10 cellular contexts compared by ENCODE assay signal in genomic region chr19:10227215-10227971, GRCh38. TPM values are rescaled to one million over a fixed set of nuclear protein-coding genes. Genes with fewer than 3 reads are reported as not detected.
A peak's percentile ranks its signal among the peaks of the same experiment; 100 is the strongest.
DNase-seq lines count a peak whose midpoint lies in the region; ATAC-seq, FAIRE-seq and TF ChIP-seq lines count a peak whose summit lies in the region.
"Had no signal": no experiment of that assay in that cellular context is flagged by ENCODE, and none has a peak within 500 bp of the region (broad histone marks: within the 10 kb centered on the region; RNA-seq: fewer than 3 reads in every experiment).

No MANE protein-coding gene starts in this region.

- H3K4me2 ChIP-seq in OCI-LY1 (ENCODE audit: low read length) (peak overlapping the region; percentile 61), H1 (ENCODE audit: insufficient read depth in 1 of 2, low read depth in 2 of 2, low read length in 2 of 2) (no peak overlapping the region), mesendoderm (ENCODE audit: low read length) (no peak overlapping the region)

- H2BK12ac ChIP-seq in H1 (ENCODE audit: low read depth, low read length): peak overlapping the region; percentile 60; the same call in 1 of the 2 replicates

- no peak overlapping the region for H4K91ac ChIP-seq in H1 (replicated peaks; ENCODE audit: insufficient read length, low read length)

- 89% methylated on average over 23 of the region's 24 CpGs; no CpG with 5 or more reads in 1 of the 2 experiments for WGBS in H1 (ENCODE audit: extremely low coverage in 1 of 2, insufficient coverage in 1 of 2, insufficient read length in 1 of 2, insufficient replicate concordance in 2 of 2, low coverage in 1 of 2, low lambda C conversion rate in 2 of 2, missing lambda C conversion rate in 1 of 2), 2 experiments
- WGBS in mesendoderm (ENCODE audit: extremely low coverage, insufficient coverage, low lambda C conversion rate): no CpG with 5 or more reads among the region's 24 CpGs
- 75% methylated on average over 22 of the region's 24 CpGs; no CpG with 5 or more reads in 1 of the 2 donors for WGBS in transverse colon (ENCODE audit: low coverage in 1 of 2), 2 donors

- H3K4me3 Mint-ChIP-seq in CD8-positive, alpha-beta T cell: no peak overlapping the region

- H3K79me2 ChIP-seq in OCI-LY1 (ENCODE audit: insufficient read depth, low read length) (peaks cover 54% of the 10 kb centered on the region), H1 (ENCODE audit: control insufficient read depth in 1 of 2, insufficient read depth in 2 of 2, low read length in 2 of 2) (peaks cover 0 to 16% of the 10 kb centered on the region in 2 experiments; a peak in 2 of 4 replicates), mesendoderm (ENCODE audit: control insufficient read depth, insufficient read depth, low read length) (no peaks in the 10 kb centered on the region)

- no peak for FAIRE-seq in H1 (lab: Jason Lieb, UNC)

- no peaks in the 10 kb centered on the region for H3K27me3 Mint-ChIP-seq in CD8-positive, alpha-beta T cell (ENCODE audit: low read depth)

- peaks cover 4% of the 10 kb centered on the region; the same call in 1 of the 2 replicates for H3F3A ChIP-seq in OCI-LY1 (ENCODE audit: insufficient read depth, low read length)

- H2BK15ac ChIP-seq in H1 (ENCODE audit: low read length): no peak overlapping the region; the same call in 1 of the 2 replicates
- H2BK15ac ChIP-seq in mesendoderm (replicated peaks; ENCODE audit: low read depth): no peak overlapping the region

- H3K36me3 ChIP-seq in OCI-LY1 (ENCODE audit: insufficient read depth, low read length): peaks cover 58% of the 10 kb centered on the region
- H3K36me3 ChIP-seq in H1 (ENCODE audit: control insufficient read depth in 2 of 4, insufficient read depth in 4 of 4, low read length in 3 of 4): peaks cover 0 to 3% (median under 1%) of the 10 kb centered on the region in 4 experiments; a peak in 3 of 8 replicates
- H3K36me3 ChIP-seq in mesendoderm (ENCODE audit: control insufficient read depth, insufficient read depth, low read length): no peaks in the 10 kb centered on the region
- no peaks in the 10 kb centered on the region for H3K36me3 ChIP-seq in transverse colon
- no peaks in the 10 kb centered on the region for H3K36me3 ChIP-seq in CD8-positive, alpha-beta T cell (ENCODE audit: insufficient read depth, low read length)

- H3K79me1 ChIP-seq in H1 (ENCODE audit: low read depth, low read length): peaks cover 11% of the 10 kb centered on the region
- H3K79me1 ChIP-seq in mesendoderm (ENCODE audit: low read length): peaks cover 2% of the 10 kb centered on the region

- in situ Hi-C loops in transverse colon (cut with MboI; ENCODE audit: low pct_ligation_motif_present in 1 of 4, low pct_unique_long_range_greater_than_20kb in 1 of 4, low sequenced_read_pairs in 3 of 4): loop anchor here in 1 of 4 donors (25.0 kb wide), 1 partner anchor 115 kb away; the partner anchor contains the start of genes ANGPTL6, EIF3G, P2RY11 and PPAN

- H4K5ac ChIP-seq in H1 (ENCODE audit: insufficient read length, low read depth, low read length) (no peak overlapping the region), mesendoderm (ENCODE audit: low read length) (no peak overlapping the region)

- H3K56ac ChIP-seq in H1 (replicated peaks; ENCODE audit: insufficient read length, low read depth, low read length): no peak overlapping the region
- no peak overlapping the region for H3K56ac ChIP-seq in mesendoderm (ENCODE audit: low read length)

- no peaks in the 10 kb centered on the region for H3K9me3 Mint-ChIP-seq in CD8-positive, alpha-beta T cell

- H3K27ac ChIP-seq in OCI-LY1 (ENCODE audit: low read depth, low read length, poor library complexity, severe bottlenecking): peak overlapping the region; percentile 98
- H3K27ac ChIP-seq in H1 (ENCODE audit: low read depth, low read length): no peak overlapping the region; the same call in 1 of the 2 replicates
- no peak overlapping the region for H3K27ac ChIP-seq in mesendoderm (ENCODE audit: low read depth, low read length)
- peak overlapping the region; percentile 84 to 92 (median 89) for H3K27ac ChIP-seq in transverse colon
- H3K27ac ChIP-seq in CD8-positive, alpha-beta T cell (ENCODE audit: low read depth, low read length): no peak overlapping the region

- CTCF ChIA-PET in H1 (lab: Charles Lee; ENCODE audit: partially characterized antibody): interaction anchor here (0.6 to 6.4 kb wide), 15 partner anchors 9 to 114 kb away, joined by 3 to 59 read pairs (median 6); partner anchors contain the start of gene MRPL4
- CTCF ChIA-PET in CD8-positive, alpha-beta T cell (lab: Charles Lee): interaction anchor here (1.3 to 5.5 kb wide), 3 partner anchors 20 to 35 kb away, joined by 3 to 76 read pairs (median 3); no protein-coding TSS in a partner anchor

- peak overlapping the region; percentile 16; the same call in 1 of the 2 replicates for H3K9ac ChIP-seq in OCI-LY1 (ENCODE audit: low read length)
- H3K9ac ChIP-seq in H1 (replicated peaks in 1 of 4; ENCODE audit: extremely low read depth in 1 of 4, low read depth in 3 of 4, low read length in 3 of 4): no peak overlapping the region; a peak in 1 of 7 replicates
- H3K9ac ChIP-seq in mesendoderm (ENCODE audit: low read length): no peak overlapping the region

- no peak overlapping the region; the same call in 1 of the 2 replicates for H2BK5ac ChIP-seq in H1 (ENCODE audit: low read depth, low read length)
- H2BK5ac ChIP-seq in mesendoderm (ENCODE audit: low read length): no peak overlapping the region

- H2BK120ac ChIP-seq in H1 (replicated peaks; ENCODE audit: low read depth, low read length) (no peak overlapping the region), mesendoderm (ENCODE audit: low read depth, low read length) (no peak overlapping the region)

- H3K23me2 ChIP-seq in H1 (ENCODE audit: low read depth, low read length): peaks cover 10% of the 10 kb centered on the region; the same call in 1 of the 2 replicates

- H2AK5ac ChIP-seq in H1 (ENCODE audit: low read depth, low read length) (no peak overlapping the region), mesendoderm (ENCODE audit: low read length) (no peak overlapping the region)

- TF ChIP-seq EP300 in H1 (IDR thresholded peaks at IDR 0.05; ENCODE audit: borderline replicate concordance in 1 of 2, low read depth in 2 of 2, low read length in 2 of 2) (no peak), transverse colon (IDR thresholded peaks at IDR 0.05; ENCODE audit: low read depth) (no peak)

- no peak overlapping the region for H2AFZ ChIP-seq in OCI-LY1 (ENCODE audit: low read length)
- no peak overlapping the region for H2AFZ ChIP-seq in H1 (ENCODE audit: low read length)

- no peak overlapping the region for H3K23ac ChIP-seq in H1 (ENCODE audit: insufficient read length)
- no peak overlapping the region for H3K23ac ChIP-seq in mesendoderm (ENCODE audit: low read length)

- H3K36me3 Mint-ChIP-seq in CD8-positive, alpha-beta T cell: peaks cover 7% of the 10 kb centered on the region

- no peak overlapping the region for H3K4ac ChIP-seq in H1 (replicated peaks; ENCODE audit: insufficient read length, low read depth, low read length)
- no peak overlapping the region for H3K4ac ChIP-seq in mesendoderm (ENCODE audit: low read depth, low read length)

- H4K20me1 ChIP-seq in OCI-LY1 (ENCODE audit: insufficient read depth, low read length): no peaks in the 10 kb centered on the region
- H4K20me1 ChIP-seq in H1 (replicated peaks in 1 of 2; ENCODE audit: control insufficient read depth in 1 of 2, insufficient read depth in 2 of 2, low read length in 2 of 2): peaks cover 12% of the 10 kb centered on the region in 2 experiments

- TF ChIP-seq CTCF in OCI-LY1 (IDR thresholded peaks at IDR 0.05; ENCODE audit: low read length) (peak; percentile 63; the same call in 1 of the 2 replicates), H1 (IDR thresholded peaks at IDR 0.05; ENCODE audit: control extremely low read depth in 1 of 3, insufficient read depth in 1 of 3, low read depth in 1 of 3, low read length in 3 of 3) (peak in 2 of 3 experiments; percentile 18 to 26; a peak in 2 of 4 replicates), transverse colon (IDR thresholded peaks at IDR 0.05) (no peak)
- TF ChIP-seq CTCF in CD8-positive, alpha-beta T cell (IDR thresholded peaks at IDR 0.05): no peak

- intact Hi-C loops in transverse colon (cut with DNase I; ENCODE audit: low total_unique reads): no loop called here
- intact Hi-C loops in CD8-positive, alpha-beta T cell (cut with DNase I, micrococcal nuclease): no loop called here

- H3K14ac ChIP-seq in H1 (ENCODE audit: insufficient read length): no peak overlapping the region

- H3K9me2 ChIP-seq in OCI-LY1 (ENCODE audit: low read depth, low read length): no peaks in the 10 kb centered on the region

- H4K8ac ChIP-seq in H1 (ENCODE audit: extremely low read depth, insufficient read depth, low read length) (no peak overlapping the region; the same call in 1 of the 2 replicates), mesendoderm (ENCODE audit: low read depth, low read length) (no peak overlapping the region)

- peaks cover 10% of the 10 kb centered on the region for H3K4me1 Mint-ChIP-seq in CD8-positive, alpha-beta T cell (ENCODE audit: low read depth)

- H3K4me3 ChIP-seq in OCI-LY1 (ENCODE audit: low read depth, low read length, poor library complexity, severe bottlenecking) (peak overlapping the region; percentile 42), H1 (ENCODE audit: extremely low read depth in 1 of 4, insufficient read depth in 2 of 4, low read depth in 3 of 4, low read length in 4 of 4) (no peak overlapping the region), mesendoderm (ENCODE audit: low read length) (no peak overlapping the region), transverse colon (no peak overlapping the region)
- no peak overlapping the region for H3K4me3 ChIP-seq in CD8-positive, alpha-beta T cell (ENCODE audit: low read depth, low read length)

- no peak; a peak in 1 of 4 replicates for TF ChIP-seq RAD21 in H1 (IDR thresholded peaks at IDR 0.05 in 1 of 2, conservative IDR thresholded peaks at IDR 0.05 in 1 of 2; ENCODE audit: low read depth in 2 of 2, low read length in 2 of 2)

- H3K18ac ChIP-seq in H1 (ENCODE audit: extremely low read depth, low read length) (no peak overlapping the region), mesendoderm (ENCODE audit: low read length) (no peak overlapping the region)

- H3K9me3 ChIP-seq in OCI-LY1 (ENCODE audit: low read length): no peaks in the 10 kb centered on the region
- H3K9me3 ChIP-seq in H1 (ENCODE audit: insufficient read depth in 2 of 2, low read depth in 1 of 2, low read length in 1 of 2): no peaks in the 10 kb centered on the region
- no peaks in the 10 kb centered on the region for H3K9me3 ChIP-seq in transverse colon
- H3K9me3 ChIP-seq in CD8-positive, alpha-beta T cell (ENCODE audit: low read length): no peaks in the 10 kb centered on the region

- no peak for TF ChIP-seq POLR2A in H1 (IDR thresholded peaks at IDR 0.05; ENCODE audit: control extremely low read depth in 1 of 2, low read depth in 2 of 2, low read length in 2 of 2)
- no peak for TF ChIP-seq POLR2A in transverse colon (IDR thresholded peaks at IDR 0.05)

- no peak for ATAC-seq in GM21423 (IDR thresholded peaks at IDR 0.05; ENCODE audit: unreplicated experiment)
- no peak for ATAC-seq in CD8-positive, alpha-beta T cell

- DNase-seq in H1 (ENCODE audit: low read depth in 1 of 2, low spot score in 2 of 2): no peak
- peak; percentile 34 for DNase-seq in mesendoderm
- no peak for DNase-seq in transverse colon
- no peak for DNase-seq in CD8-positive, alpha-beta T cell
- no peak for DNase-seq in SKM-1 (lab: John Stamatoyannopoulos, UW; ENCODE audit: unreplicated experiment)
- DNase-seq: cerebellar nuclear complex, NCI-H2107 had no signal

- H3K27me3 ChIP-seq in OCI-LY1 (ENCODE audit: insufficient read depth, low read length) (no peaks in the 10 kb centered on the region), H1 (replicated peaks in 1 of 4; ENCODE audit: control insufficient read depth in 3 of 4, extremely low read depth in 1 of 4, insufficient read depth in 3 of 4, low read length in 3 of 4) (0 out of 7 replicates have a peak, but pooled peaks cover 0 to 3% (median 0%) of the 10 kb centered on the region in 4 experiments), mesendoderm (ENCODE audit: insufficient read depth, low read length, poor library complexity) (no peaks in the 10 kb centered on the region), transverse colon (no peaks in the 10 kb centered on the region)
- no peaks in the 10 kb centered on the region for H3K27me3 ChIP-seq in CD8-positive, alpha-beta T cell (ENCODE audit: insufficient read depth, low read length)

- H3K27ac Mint-ChIP-seq in CD8-positive, alpha-beta T cell: no peak overlapping the region

- peaks cover 72% of the 10 kb centered on the region for H3K4me1 ChIP-seq in OCI-LY1 (ENCODE audit: insufficient read depth, low read length, severe bottlenecking)
- H3K4me1 ChIP-seq in H1 (replicated peaks in 1 of 4; ENCODE audit: control insufficient read depth in 3 of 4, insufficient read depth in 4 of 4, low read length in 3 of 4): peaks cover 3 to 7% (median 3%) of the 10 kb centered on the region in 4 experiments; a peak in 4 of 7 replicates
- H3K4me1 ChIP-seq in mesendoderm (ENCODE audit: control insufficient read depth, low read depth, low read length): no peaks in the 10 kb centered on the region
- peaks cover 0 to 22% (median 12%) of the 10 kb centered on the region in 4 donors for H3K4me1 ChIP-seq in transverse colon
- H3K4me1 ChIP-seq in CD8-positive, alpha-beta T cell (ENCODE audit: insufficient read depth, low read length): peaks cover 9% of the 10 kb centered on the region

- POLR2A ChIA-PET in H1 (lab: Charles Lee; ENCODE audit: partially characterized antibody): interaction anchor here (0.6 to 1.5 kb wide), 8 partner anchors 10 to 175 kb away, joined by 3 to 4 read pairs (median 3); partner anchors contain the start of gene DNMT1
- POLR2A ChIA-PET in CD8-positive, alpha-beta T cell (lab: Charles Lee): interaction anchor here (1.1 to 1.7 kb wide), 3 partner anchors 9 to 84 kb away, joined by 3 to 5 read pairs (median 4); no protein-coding TSS in a partner anchor

- no peak overlapping the region for H2BK20ac ChIP-seq in H1 (ENCODE audit: low read length)

RNA-seq across cellular contexts. Expression of gene S1PR2, which starts 3.7 kb away (rescaled TPM):
- 18.7 and 19.4 TPM in 2 replicates for total RNA-seq in H1 (2021; fragmentation: NEBNext Ultra II Directional; extraction: Animal tissue kit (Norgen Biotek cat#: 25700))
- polyA plus RNA-seq in H1 (2011; rRNA removed): 16.2 and 17.5 TPM in 2 replicates
- polyA plus RNA-seq in H1 (2011; cell fraction: cytosol; rRNA removed): 10.4 TPM
- polyA plus RNA-seq in H1 (2011; cell fraction: nucleus; rRNA removed): 8.7 TPM
- 7.0 to 10.5 TPM (median 9.3 TPM) in 4 replicates for polyA plus RNA-seq in H1 (2012, experiment 1 of 2)
- 7.1 TPM for polyA plus RNA-seq in H1 (2012, experiment 2 of 2)
- 12.6 TPM for polyA plus RNA-seq in H1 (2013, experiment 1 of 2)
- 15.2 TPM for polyA plus RNA-seq in H1 (2013, experiment 2 of 2)
- polyA minus RNA-seq in H1 (2011; rRNA and poly(A)+ RNA removed): 32.0 and 38.5 TPM in 2 replicates
- 22.8 TPM for polyA minus RNA-seq in H1 (2011; cell fraction: cytosol; rRNA and poly(A)+ RNA removed)
- polyA minus RNA-seq in H1 (2011; cell fraction: nucleus; rRNA and poly(A)+ RNA removed): 10.4 TPM
- polyA plus RNA-seq in mesendoderm (2013, experiment 1 of 2): 7.3 TPM
- 7.0 TPM for polyA plus RNA-seq in mesendoderm (2013, experiment 2 of 2)
- 1 to 10 TPM in 3 of 4 donors, under 1 TPM in 1; 0.80 to 7.1 (median 3.5) TPM for total RNA-seq in transverse colon
- 10 to 100 TPM; 13.3 to 14.8 TPM for total RNA-seq in CD8-positive, alpha-beta T cell

RNA-seq across cellular contexts. Expression of gene MRPL4, which starts 24.6 kb away (rescaled TPM):
- total RNA-seq in H1 (2021; fragmentation: NEBNext Ultra II Directional; extraction: Animal tissue kit (Norgen Biotek cat#: 25700)): 82.3 and 90.7 TPM in 2 replicates
- 187 and 282 TPM in 2 replicates for polyA plus RNA-seq in H1 (2011; rRNA removed)
- polyA plus RNA-seq in H1 (2011; cell fraction: cytosol; rRNA removed): 114 TPM
- 147 TPM for polyA plus RNA-seq in H1 (2011; cell fraction: nucleus; rRNA removed)
- polyA plus RNA-seq in H1 (2012, experiment 1 of 2): 52.4 to 94.1 TPM (median 90.4 TPM) in 4 replicates
- polyA plus RNA-seq in H1 (2012, experiment 2 of 2): 93.0 TPM
- polyA plus RNA-seq in H1 (2013, experiment 1 of 2): 71.0 TPM
- polyA plus RNA-seq in H1 (2013, experiment 2 of 2): 66.3 TPM
- 18.3 and 19.8 TPM in 2 replicates for polyA minus RNA-seq in H1 (2011; rRNA and poly(A)+ RNA removed)
- polyA minus RNA-seq in H1 (2011; cell fraction: cytosol; rRNA and poly(A)+ RNA removed): 38.4 TPM
- polyA minus RNA-seq in H1 (2011; cell fraction: nucleus; rRNA and poly(A)+ RNA removed): 34.5 TPM
- polyA plus RNA-seq in mesendoderm (2013, experiment 1 of 2): 69.8 TPM
- 66.0 TPM for polyA plus RNA-seq in mesendoderm (2013, experiment 2 of 2)
- total RNA-seq in transverse colon: 10 to 100 TPM; 44.1 to 89.6 (median 62.5) TPM
- 10 to 100 TPM; 39.5 to 46.0 TPM for total RNA-seq in CD8-positive, alpha-beta T cell

RNA-seq across cellular contexts. Expression of gene DNMT1, which starts 32.6 kb away (rescaled TPM):
- total RNA-seq in H1 (2021; fragmentation: NEBNext Ultra II Directional; extraction: Animal tissue kit (Norgen Biotek cat#: 25700)): 208 and 210 TPM in 2 replicates
- polyA plus RNA-seq in H1 (2011; rRNA removed): 101 and 121 TPM in 2 replicates
- polyA plus RNA-seq in H1 (2011; cell fraction: cytosol; rRNA removed): 79.7 TPM
- polyA plus RNA-seq in H1 (2011; cell fraction: nucleus; rRNA removed): 295 TPM
- 179 to 246 TPM (median 190 TPM) in 4 replicates for polyA plus RNA-seq in H1 (2012, experiment 1 of 2)
- polyA plus RNA-seq in H1 (2012, experiment 2 of 2): 57.7 TPM
- 165 TPM for polyA plus RNA-seq in H1 (2013, experiment 1 of 2)
- polyA plus RNA-seq in H1 (2013, experiment 2 of 2): 148 TPM
- 129 and 138 TPM in 2 replicates for polyA minus RNA-seq in H1 (2011; rRNA and poly(A)+ RNA removed)
- 111 TPM for polyA minus RNA-seq in H1 (2011; cell fraction: cytosol; rRNA and poly(A)+ RNA removed)
- 124 TPM for polyA minus RNA-seq in H1 (2011; cell fraction: nucleus; rRNA and poly(A)+ RNA removed)
- 157 TPM for polyA plus RNA-seq in mesendoderm (2013, experiment 1 of 2)
- 163 TPM for polyA plus RNA-seq in mesendoderm (2013, experiment 2 of 2)
- 100 to 1,000 TPM in 1 of 4 donors, 10 to 100 TPM in 3; 23.3 to 122 (median 42.0) TPM for total RNA-seq in transverse colon
- total RNA-seq in CD8-positive, alpha-beta T cell: 100 to 1,000 TPM; 135 to 154 TPM

RNA-seq across cellular contexts. Expression of gene ICAM1, which starts 43.5 kb away (rescaled TPM):
- total RNA-seq in H1 (2021; fragmentation: NEBNext Ultra II Directional; extraction: Animal tissue kit (Norgen Biotek cat#: 25700)): 3.8 and 4.0 TPM in 2 replicates
- polyA plus RNA-seq in H1 (2011; rRNA removed): 5.2 and 9.4 TPM in 2 replicates
- 4.1 TPM for polyA plus RNA-seq in H1 (2011; cell fraction: cytosol; rRNA removed)
- 5.3 TPM for polyA plus RNA-seq in H1 (2011; cell fraction: nucleus; rRNA removed)
- polyA plus RNA-seq in H1 (2012, experiment 1 of 2): 4.7 to 8.7 TPM (median 6.5 TPM) in 4 replicates
- polyA plus RNA-seq in H1 (2012, experiment 2 of 2): 4.1 TPM
- 12.4 TPM for polyA plus RNA-seq in H1 (2013, experiment 1 of 2)
- 10.8 TPM for polyA plus RNA-seq in H1 (2013, experiment 2 of 2)
- 5.7 and 9.7 TPM in 2 replicates for polyA minus RNA-seq in H1 (2011; rRNA and poly(A)+ RNA removed)
- 8.4 TPM for polyA minus RNA-seq in H1 (2011; cell fraction: cytosol; rRNA and poly(A)+ RNA removed)
- 3.0 TPM for polyA minus RNA-seq in H1 (2011; cell fraction: nucleus; rRNA and poly(A)+ RNA removed)
- 0.88 TPM for polyA plus RNA-seq in mesendoderm (2013, experiment 1 of 2)
- polyA plus RNA-seq in mesendoderm (2013, experiment 2 of 2): 1.0 TPM
- 10 to 100 TPM in 1 of 4 donors, 1 to 10 TPM in 3; 6.4 to 26.6 (median 7.7) TPM for total RNA-seq in transverse colon
- total RNA-seq in CD8-positive, alpha-beta T cell: 10 to 100 TPM; 15.0 to 17.1 TPM
- polyA plus RNA-seq: neural cell had no signal

RNA-seq across cellular contexts. Expression of gene ICAM4, which starts 59.4 kb away (rescaled TPM):
- 1.3 and 1.5 TPM in 2 replicates for total RNA-seq in H1 (2021; fragmentation: NEBNext Ultra II Directional; extraction: Animal tissue kit (Norgen Biotek cat#: 25700))
- polyA plus RNA-seq in H1 (2011; rRNA removed): 4.1 and 6.3 TPM in 2 replicates
- polyA plus RNA-seq in H1 (2011; cell fraction: cytosol; rRNA removed): 4.3 TPM
- 2.4 TPM for polyA plus RNA-seq in H1 (2011; cell fraction: nucleus; rRNA removed)
- 0.83 to 2.2 TPM (median 2.0 TPM) in 4 replicates for polyA plus RNA-seq in H1 (2012, experiment 1 of 2)
- 2.3 TPM for polyA plus RNA-seq in H1 (2012, experiment 2 of 2)
- 2.6 TPM for polyA plus RNA-seq in H1 (2013, experiment 1 of 2)
- polyA plus RNA-seq in H1 (2013, experiment 2 of 2): 3.6 TPM
- 0.54 and 0.56 TPM in 2 replicates for polyA minus RNA-seq in H1 (2011; rRNA and poly(A)+ RNA removed)
- polyA minus RNA-seq in H1 (2011; cell fraction: cytosol; rRNA and poly(A)+ RNA removed): 2.9 TPM
- polyA minus RNA-seq in H1 (2011; cell fraction: nucleus; rRNA and poly(A)+ RNA removed): 1.4 TPM
- 0.46 TPM for polyA plus RNA-seq in mesendoderm (2013, experiment 1 of 2)
- polyA plus RNA-seq in mesendoderm (2013, experiment 2 of 2): 0.36 TPM
- under 1 TPM in 2 of 4 donors, not detected in 2; 0.48 to 0.55 TPM for total RNA-seq in transverse colon
- under 1 TPM in 1 of 2 experiments, not detected in 1; 0.28 TPM for total RNA-seq in CD8-positive, alpha-beta T cell
- polyA plus RNA-seq: neural cell had no signal

Comparison
In these comparisons a context has a peak if more than half of its experiments do, and no peak if none do; other contexts are left out.
1. H3K27ac ChIP-seq: peak in OCI-LY1 (single experiment) and transverse colon (4 of 4); none in H1 (single experiment), mesendoderm (single experiment) and CD8-positive, alpha-beta T cell (single experiment).
2. CTCF ChIP-seq: peak in OCI-LY1 (single experiment) and H1 (2 of 3); none in transverse colon (0 of 5) and CD8-positive, alpha-beta T cell (single experiment).